Comparison of ENCODE assay signal across 8 cellular contexts in genomic region chr1:169486281-169486904, GRCh38. TPM values are rescaled to one million over a fixed set of nuclear protein-coding genes. Genes with fewer than 3 reads are reported as not detected.
A peak's percentile ranks its signal among the peaks of the same experiment; 100 is the strongest.
DNase-seq lines count a peak whose midpoint lies in the region; ATAC-seq, FAIRE-seq and TF ChIP-seq lines count a peak whose summit lies in the region.

No MANE protein-coding gene starts in this region.

- TF ChIP-seq CTCF in A673 (conservative IDR thresholded peaks at IDR 0.05; ENCODE audit: low read depth, low read length), result no peak
- no peak for TF ChIP-seq CTCF in WERI-Rb-1 (IDR thresholded peaks at IDR 0.05; ENCODE audit: low read depth, low read length)
- no peak for TF ChIP-seq CTCF in foreskin fibroblast (IDR thresholded peaks at IDR 0.05; ENCODE audit: low read depth, low read length)
- no peak for TF ChIP-seq CTCF in prostate gland (IDR thresholded peaks at IDR 0.05)

- H3K9me3 ChIP-seq in A673 (ENCODE audit: low read depth, low read length, poor library complexity, severe bottlenecking) (no peaks in the 10 kb centered on the region), WERI-Rb-1 (ENCODE audit: severe bottlenecking) (no peaks in the 10 kb centered on the region), prostate gland (no peaks in the 10 kb centered on the region)

- FAIRE-seq in GM18507 (lab: Jason Lieb, UNC), result peak; percentile 12

- no peaks in the 10 kb centered on the region for H3K27me3 ChIP-seq in A673 (replicated peaks; ENCODE audit: insufficient read depth, low read depth, low read length, poor library complexity)
- no peaks in the 10 kb centered on the region for H3K27me3 ChIP-seq in WERI-Rb-1 (ENCODE audit: insufficient read depth, low read depth, severe bottlenecking)
- no peaks in the 10 kb centered on the region for H3K27me3 ChIP-seq in prostate gland (replicated peaks; ENCODE audit: insufficient read depth)

- ATAC-seq in GM18870 (IDR thresholded peaks at IDR 0.05; ENCODE audit: unreplicated experiment) (no peak), HG02798 (IDR thresholded peaks at IDR 0.05; ENCODE audit: poor library complexity, unreplicated experiment) (no peak)

- H3K36me3 ChIP-seq in A673 (ENCODE audit: insufficient read depth, low read length, poor library complexity, severe bottlenecking) (no peaks in the 10 kb centered on the region), WERI-Rb-1 (no peaks in the 10 kb centered on the region), prostate gland (no peaks in the 10 kb centered on the region)

- CTCF ChIA-PET in A673 (lab: Charles Lee), result no interaction called here

- H3K27ac ChIP-seq in A673 (ENCODE audit: low read depth, low read length, poor library complexity, severe bottlenecking) (peak overlapping the region; percentile 78), WERI-Rb-1 (peak overlapping the region; percentile 69), prostate gland (peak overlapping the region; percentile 95 to 96)

- 0% methylated on average over 13 of the region's 13 CpGs for WGBS in prostate gland

- H3K4me3 ChIP-seq in A673 (ENCODE audit: low read depth, low read length, poor library complexity, severe bottlenecking), result peak overlapping the region; percentile 82
- peak overlapping the region; percentile 64 for H3K4me3 ChIP-seq in WERI-Rb-1 (ENCODE audit: low read depth, low read length)
- peak overlapping the region; percentile 66 to 69 for H3K4me3 ChIP-seq in foreskin fibroblast (ENCODE audit: low read depth in 1 of 2, low read length in 2 of 2)
- peak overlapping the region; percentile 61 to 72 for H3K4me3 ChIP-seq in prostate gland

- no peak for DNase-seq in A673 (ENCODE audit: low spot score)
- DNase-seq in GM18507 (ENCODE audit: extremely low spot score, insufficient read length, low read depth), result no peak
- no peak for DNase-seq in WERI-Rb-1
- peak; percentile 68 to 77 for DNase-seq in foreskin fibroblast
- no peak for DNase-seq in prostate gland (ENCODE audit: low spot score)
- no peak for DNase-seq in NCI-H2081 treated with DMSO at 0.1 percent for 48 hours (lab: John Stamatoyannopoulos, UW)

- POLR2A ChIA-PET in A673 (lab: Charles Lee; ENCODE audit: low non-redundant PET), result no interaction called here

- BruUV-seq in A673 (replicated peaks; lab: Mats Ljungman, UMichigan), result TSS peak; percentile 91

- TF ChIP-seq POLR2A in prostate gland (IDR thresholded peaks at IDR 0.05), result no peak

- H3K4me1 ChIP-seq in A673 (ENCODE audit: insufficient read depth, low read length, poor library complexity, severe bottlenecking) (peaks cover 23% of the 10 kb centered on the region), prostate gland (replicated peaks) (no peaks in the 10 kb centered on the region)

- intact Hi-C loops in A673 (cut with micrococcal nuclease; ENCODE audit: unreplicated experiment), result no loop called here
- intact Hi-C loops in prostate gland (cut with DNase I), result loop anchor here (2.0 to 5.0 kb wide), 2 partner anchors 24 to 379 kb away; partner anchors contain the start of gene ATP1B1

RNA-seq across cellular contexts. Expression of gene SLC19A2, which starts 0.6 kb away (rescaled TPM):
- total RNA-seq in A673 (2021) (9.9 TPM in 2 replicates), prostate gland (10 to 100 TPM; 10.6 to 18.7 TPM)

RNA-seq across cellular contexts. Expression of gene CCDC181, which starts 59.1 kb away (rescaled TPM):
- total RNA-seq in A673 (2021), result 5.7 and 6.7 TPM in 2 replicates
- total RNA-seq in prostate gland, result 1 to 10 TPM in 1 of 2 donors, under 1 TPM in 1; 0.32 to 5.6 TPM

Comparison
In these comparisons a context has a peak if more than half of its experiments do, and no peak if none do; other contexts are left out.
1. DNase-seq: peak in foreskin fibroblast (2 of 2); none in A673 (single experiment), GM18507 (single experiment), WERI-Rb-1 (single experiment), prostate gland (single experiment) and NCI-H2081 treated with DMSO at 0.1 percent for 48 hours (single experiment).
2. Peak in every context shown above with its lines, with median percentiles within 50 percentile points of each other: H3K27ac ChIP-seq and H3K4me3 ChIP-seq.